19 cellular contexts compared by ENCODE assay signal in genomic region chr7:1698221-1698620, GRCh38. TPM values are rescaled to one million over a fixed set of nuclear protein-coding genes. Genes with fewer than 3 reads are reported as not detected.
A peak's percentile ranks its signal among the peaks of the same experiment; 100 is the strongest.
DNase-seq lines count a peak whose midpoint lies in the region; ATAC-seq and TF ChIP-seq lines count a peak whose summit lies in the region.
"Had no signal": no experiment of that assay in that cellular context is flagged by ENCODE, and none has a peak within 500 bp of the region (broad histone marks: within the 10 kb centered on the region; RNA-seq: fewer than 3 reads in every experiment).

No MANE protein-coding gene starts in this region.

- 64% methylated on average over 9 of the region's 9 CpGs for WGBS in right cardiac atrium
- 67% methylated on average over 9 of the region's 9 CpGs for WGBS in GM23248 (ENCODE audit: low coverage in 1 of 2, low lambda C conversion rate in 2 of 2, missing lambda C conversion rate in 2 of 2), 2 experiments

- no peaks in the 10 kb centered on the region for H3K9me2 ChIP-seq in GM23248 (ENCODE audit: insufficient read depth)

- no peaks in the 10 kb centered on the region for H3K36me3 ChIP-seq in GM23248 (ENCODE audit: low read depth)

- no peak overlapping the region for H3K27ac ChIP-seq in right cardiac atrium (ENCODE audit: low read length)
- no peak overlapping the region for H3K27ac ChIP-seq in GM23248
- H3K27ac ChIP-seq: A549 had no signal

- H3K27me3 ChIP-seq in right cardiac atrium (ENCODE audit: control insufficient read depth, insufficient read depth) (no peaks in the 10 kb centered on the region), GM23248 (replicated peaks; ENCODE audit: insufficient read depth) (no peaks in the 10 kb centered on the region)

- H3K4me1 ChIP-seq in right cardiac atrium (ENCODE audit: control insufficient read depth, insufficient read depth, low read length) (peaks cover 2% of the 10 kb centered on the region), GM23248 (ENCODE audit: insufficient read depth) (no peaks in the 10 kb centered on the region)
- H3K4me1 ChIP-seq: A549, Caco-2 had no signal

- H3K9me3 Mint-ChIP-seq in type B pancreatic cell = peaks cover 5% of the 10 kb centered on the region

- H3K4me3 ChIP-seq in right cardiac atrium (ENCODE audit: low read length) (no peak overlapping the region), GM23248 (no peak overlapping the region)
- H3K4me3 ChIP-seq: A549 had no signal

- in situ Hi-C loops in GM23248 (cut with MboI) = no loop called here

- ATAC-seq in Right ventricle myocardium superior (ENCODE audit: poor library complexity) (no peak), right cardiac atrium (no peak), left lobe of liver (no peak), HG02885 (IDR thresholded peaks at IDR 0.05; ENCODE audit: poor library complexity, unreplicated experiment) (no peak)
- ATAC-seq: A549, Panc1 had no signal

- H3K4me1 Mint-ChIP-seq in type B pancreatic cell (ENCODE audit: unreplicated experiment) = peaks cover 12% of the 10 kb centered on the region
- H3K4me1 Mint-ChIP-seq: CD14-positive monocyte had no signal

- H3K9me3 ChIP-seq in right cardiac atrium (ENCODE audit: control insufficient read depth, low read length) (no peaks in the 10 kb centered on the region), GM23248 (ENCODE audit: low read depth) (no peaks in the 10 kb centered on the region)

- no peak for TF ChIP-seq CTCF in type B pancreatic cell (conservative IDR thresholded peaks at IDR 0.05)

- DNase-seq in Right ventricle myocardium superior = peak; percentile 8
- no peak for DNase-seq in right cardiac atrium
- DNase-seq in NCI-H526 (lab: John Stamatoyannopoulos, UW) = peak; percentile 49 to 64
- DNase-seq in left lobe of liver (ENCODE audit: low spot score) = peak; percentile 12
- DNase-seq in type B pancreatic cell (ENCODE audit: extremely low spot score, unreplicated experiment) = peak; percentile 29
- DNase-seq in GM23248 = no peak
- no peak for DNase-seq in NCI-H1417 treated with DMSO at 0.1 percent for 48 hours (lab: John Stamatoyannopoulos, UW)
- DNase-seq: KG1, NCI-H1092 treated with DMSO at 0.1 percent for 48 hours, NCI-H1694 treated with DMSO at 0.1 percent for 48 hours, NCI-H446, NCI-H82, SHP77 treated with DMSO at 0.1 percent for 48 hours had no signal

- intact Hi-C loops in Right ventricle myocardium superior (cut with DNase I) (no loop called here), right cardiac atrium (cut with DNase I) (no loop called here)

- H3K4me2 ChIP-seq in GM23248 (ENCODE audit: unreplicated experiment) = no peak overlapping the region
- H3K4me2 ChIP-seq: A549 had no signal

- no peaks in the 10 kb centered on the region; the same call in 1 of the 2 replicates for H3F3A ChIP-seq in GM23248 (ENCODE audit: insufficient read depth)

- no peak overlapping the region for H3K27ac Mint-ChIP-seq in type B pancreatic cell
- H3K27ac Mint-ChIP-seq: CD14-positive monocyte had no signal

- H3K27me3 Mint-ChIP-seq in type B pancreatic cell = peaks cover 15% of the 10 kb centered on the region

- H3K4me3 Mint-ChIP-seq in type B pancreatic cell = no peak overlapping the region
- H3K4me3 Mint-ChIP-seq: CD14-positive monocyte had no signal

- H2AFZ ChIP-seq in GM23248 = no peak overlapping the region

- H3K79me2 ChIP-seq in GM23248 (ENCODE audit: insufficient read depth) = no peaks in the 10 kb centered on the region

- H4K20me1 ChIP-seq in GM23248 (ENCODE audit: insufficient read depth) = no peaks in the 10 kb centered on the region

- H3K36me3 Mint-ChIP-seq in type B pancreatic cell = no peaks in the 10 kb centered on the region
- H3K36me3 Mint-ChIP-seq: CD14-positive monocyte had no signal

- no peak overlapping the region for H3K9ac ChIP-seq in GM23248

RNA-seq across cellular contexts. Expression of gene ELFN1, which starts 28.1 kb away (rescaled TPM):
- 10.8 TPM for total RNA-seq in Right ventricle myocardium superior
- total RNA-seq in right cardiac atrium = 10 to 100 TPM; 11.8 to 13.7 (median 13.0) TPM
- polyA plus RNA-seq in right cardiac atrium = 9.1 TPM
- 17.5 TPM for total RNA-seq in left lobe of liver
- total RNA-seq in type B pancreatic cell (ENCODE audit: low replicate concordance) = 5.7 and 5.8 TPM in 2 replicates
- 5.1 and 6.2 TPM in 2 replicates for total RNA-seq in GM23248 (2014; rRNA removed; shearing (Covaris generic))
- 0.13 and 0.19 TPM in 2 replicates for polyA plus RNA-seq in GM23248 (2016; fragmentation: Nextera tagmentation; extraction: Ambion mirVana)
- total RNA-seq: MCF 10A had no signal
- polyA plus RNA-seq: CD14-positive monocyte had no signal

Comparison
In these comparisons a context has a peak if more than half of its experiments do, and no peak if none do; other contexts are left out.
1. DNase-seq: peak in Right ventricle myocardium superior (single experiment), NCI-H526 (2 of 2), left lobe of liver (single experiment) and type B pancreatic cell (single experiment); none in right cardiac atrium (0 of 3), GM23248 (single experiment) and NCI-H1417 treated with DMSO at 0.1 percent for 48 hours (single experiment).